In genomic region chr6:31701666-31702420, GRCh38 we compare ENCODE assay signal across 1 cellular context.
TF ChIP-seq lines count a peak whose summit lies in the region.

No MANE protein-coding gene starts in this region.

TF ChIP-seq in GM23338, 12 proteins besides CTCF, POLR2A, EP300 and RAD21 (continued from another document):
- TF ChIP-seq EZH2 (IDR thresholded peaks at IDR 0.05; ENCODE audit: low read depth, unreplicated experiment), result no peak
- TF ChIP-seq ZNF462 (CRISPR knock-in tag; IDR thresholded peaks at IDR 0.05), result no peak
- TF ChIP-seq STAT1 (IDR thresholded peaks at IDR 0.05; ENCODE audit: unreplicated experiment), result no peak
- TF ChIP-seq NANOG (IDR thresholded peaks at IDR 0.05; ENCODE audit: borderline replicate concordance), result no peak
- TF ChIP-seq CREB1 (CRISPR knock-in tag; IDR thresholded peaks at IDR 0.05; ENCODE audit: low read depth), result no peak
- no peak for TF ChIP-seq POLR2AphosphoS5 (IDR thresholded peaks at IDR 0.05; ENCODE audit: low read depth)
